In genomic region chr5:178832618-178833201, GRCh38 we compare ENCODE assay signal across 20 cellular contexts. TPM values are rescaled to one million over a fixed set of nuclear protein-coding genes. Genes with fewer than 3 reads are reported as not detected.
DNase-seq lines count a peak whose midpoint lies in the region; ATAC-seq and TF ChIP-seq lines count a peak whose summit lies in the region.
"Had no signal": no experiment of that assay in that cellular context is flagged by ENCODE, and none has a peak within 500 bp of the region (broad histone marks: within the 10 kb centered on the region; RNA-seq: fewer than 3 reads in every experiment).

No MANE protein-coding gene starts in this region.

- no TSS peak for BruUV-seq in MCF 10A (replicated peaks; lab: Mats Ljungman, UMichigan)

- H3K4me3 ChIP-seq in BE2C (ENCODE audit: low read depth, low read length) (peak overlapping the region; percentile 83), iPS-18a (ENCODE audit: low read length) (no peak overlapping the region)
- H3K4me3 ChIP-seq: A549, BLaER1, colonic mucosa, lung had no signal

- H3K9me3 Mint-ChIP-seq in MCF 10A (ENCODE audit: unreplicated experiment): no peaks in the 10 kb centered on the region

- TF ChIP-seq CTCF in BE2C (IDR thresholded peaks at IDR 0.05; ENCODE audit: low read depth, low read length) (no peak), MCF 10A (IDR thresholded peaks at IDR 0.05; ENCODE audit: unreplicated experiment) (no peak)

- peaks cover 6% of the 10 kb centered on the region for H3K4me1 Mint-ChIP-seq in MCF 10A (ENCODE audit: insufficient read depth, unreplicated experiment)

- H3K9ac ChIP-seq in iPS-18a (ENCODE audit: low read length): peak overlapping the region; percentile 23
- H3K9ac ChIP-seq: BLaER1 had no signal

- no peak overlapping the region for H3K4me3 Mint-ChIP-seq in MCF 10A (ENCODE audit: unreplicated experiment)

- no peaks in the 10 kb centered on the region for H3K27me3 ChIP-seq in BE2C
- H3K27me3 ChIP-seq in iPS-18a (ENCODE audit: control insufficient read depth, insufficient read depth, low read length): no peaks in the 10 kb centered on the region
- H3K27me3 ChIP-seq: BLaER1, colonic mucosa had no signal

- H3K27ac Mint-ChIP-seq in MCF 10A (ENCODE audit: low read depth, unreplicated experiment): no peak overlapping the region

- H3K27ac ChIP-seq in iPS-18a (ENCODE audit: low read length): no peak overlapping the region
- H3K27ac ChIP-seq: A549, BLaER1, colonic mucosa, VCaP had no signal

- H3K36me3 ChIP-seq in BE2C (peaks cover 16% of the 10 kb centered on the region), iPS-18a (ENCODE audit: control insufficient read depth, low read depth, low read length) (no peaks in the 10 kb centered on the region)
- H3K36me3 ChIP-seq: BLaER1, colonic mucosa had no signal

- ATAC-seq in GM19397 (IDR thresholded peaks at IDR 0.05; ENCODE audit: unreplicated experiment) (no peak), left colon (no peak)
- ATAC-seq: A549 had no signal

- POLR2A ChIA-PET in MCF 10A (lab: Yijun Ruan, JAX): no interaction called here

- no peaks in the 10 kb centered on the region for H3K36me3 Mint-ChIP-seq in MCF 10A (ENCODE audit: insufficient read depth, unreplicated experiment)

- DNase-seq in BE2C (peak; percentile 54), NAMALWA (ENCODE audit: low spot score) (peak; percentile 3), RKO (ENCODE audit: low spot score) (peak; percentile 20), glomerular visceral epithelial cell (ENCODE audit: extremely low spot score) (no peak), MCF 10A (ENCODE audit: unreplicated experiment) (no peak), left colon (no peak)
- DNase-seq: activated CD4-positive, alpha-beta T cell treated with anti-CD3 and anti-CD28 coated beads, Interleukin-2, amount 50 U/mL, for 4 hours; activated effector memory CD4-positive, alpha-beta T cell treated with anti-CD3 and anti-CD28 coated beads, Interleukin-2, amount 50 U/mL, for 16 hours; colonic mucosa; MV-4-11; NCI-H510A treated with DMSO at 0.1 percent for 48 hours; occipital lobe; SHP77 treated with DMSO at 0.1 percent for 48 hours; stimulated activated CD4-positive, alpha-beta T cell treated with anti-CD3 and anti-CD28 coated beads, Interleukin-12 subunit alpha, Interleukin-12 subunit beta, amount 100 ng/mL, for 4 hours had no signal

- no peaks in the 10 kb centered on the region for H3K27me3 Mint-ChIP-seq in MCF 10A (ENCODE audit: insufficient read depth, unreplicated experiment)

- H3K4me1 ChIP-seq in BE2C (no peaks in the 10 kb centered on the region), iPS-18a (ENCODE audit: control insufficient read depth, low read depth, low read length) (no peaks in the 10 kb centered on the region)
- H3K4me1 ChIP-seq: A549, colonic mucosa had no signal

- intact Hi-C loops in MCF 10A (cut with micrococcal nuclease): no loop called here
- intact Hi-C loops in left colon (cut with DNase I, micrococcal nuclease): loop anchor here in 1 of 2 donors (10.0 kb wide), 1 partner anchor 88 kb away; no protein-coding TSS in a partner anchor

- H3K9me3 ChIP-seq in BE2C: no peaks in the 10 kb centered on the region
- H3K9me3 ChIP-seq in iPS-18a (ENCODE audit: control insufficient read depth, low read depth, low read length): no peaks in the 10 kb centered on the region
- H3K9me3 ChIP-seq: BLaER1, colonic mucosa had no signal

- CTCF ChIA-PET in MCF 10A (lab: Yijun Ruan, JAX): interaction anchor here (0.5 to 1.6 kb wide), 4 partner anchors 13 to 102 kb away, joined by 3 to 5 read pairs (median 3); partner anchors contain the start of gene ZNF354A

RNA-seq across cellular contexts. Expression of gene ZNF354B, which starts 27.0 kb away (rescaled TPM):
- 12.0 TPM for polyA plus RNA-seq in BE2C (2012; ENCODE audit: insufficient read depth, insufficient read length, low read depth)
- 24.4 and 24.8 TPM in 2 replicates for total RNA-seq in MCF 10A (2022)
- 10 to 100 TPM in 1 of 2 donors, 1 to 10 TPM in 1; 9.8 to 10.4 TPM for total RNA-seq in left colon

Comparison
In these comparisons a context has a peak if more than half of its experiments do, and no peak if none do; other contexts are left out.
1. DNase-seq: peak in BE2C (single experiment), NAMALWA (single experiment) and RKO (single experiment); none in glomerular visceral epithelial cell (single experiment), MCF 10A (single experiment) and left colon (0 of 2).